ENCODE assay signal across 10 cellular contexts in the genomic region with DNA sequence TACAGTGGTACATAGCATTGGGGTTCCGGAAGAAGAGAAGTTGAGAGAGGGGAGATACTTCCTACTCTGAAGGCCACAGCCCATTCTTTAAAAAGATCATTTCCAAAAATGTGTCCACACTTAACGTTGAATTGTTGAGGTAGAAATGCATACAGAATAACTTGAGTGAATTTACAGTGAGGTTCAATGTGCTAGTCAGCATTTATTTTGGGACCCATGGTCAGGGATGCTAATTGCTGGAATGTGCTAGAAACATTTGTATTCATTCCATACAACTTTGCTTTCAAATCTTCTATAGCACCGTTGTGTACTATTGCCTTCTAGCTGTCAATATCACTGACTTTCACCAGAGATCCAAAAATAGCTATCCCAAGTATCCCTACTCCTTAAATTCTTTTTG.
"Had no signal": no experiment of that assay in that cellular context is flagged by ENCODE, and none has a peak within 500 bp of the region (broad histone marks: within the 10 kb centered on the region; RNA-seq: fewer than 3 reads in every experiment).

No MANE protein-coding gene starts in this region.

- H3K27ac Mint-ChIP-seq: HFFc6 had no signal

- H3K4me3 ChIP-seq: HAP-1 had no signal

- ATAC-seq: HCT116 had no signal

- DNase-seq: GOT3, H7, HFFc6, IMR-90, Karpas-422, KBM-7 had no signal

- H3K9me3 Mint-ChIP-seq: HFFc6 had no signal

- H3K4me1 ChIP-seq: HAP-1 had no signal

- H3K4me3 Mint-ChIP-seq: HFFc6 had no signal

- H3K27ac ChIP-seq: HL-60, KMS-11 had no signal

- H3K9me3 ChIP-seq: HAP-1 had no signal

- H3K36me3 ChIP-seq: HAP-1 had no signal

- H3K4me2 ChIP-seq: KMS-11 had no signal
